Comparison of ENCODE assay signal across 3 cellular contexts in genomic region chr5:170833981-170834380, GRCh38. TPM values are rescaled to one million over a fixed set of nuclear protein-coding genes. Genes with fewer than 3 reads are reported as not detected.
"Had no signal": no experiment of that assay in that cellular context is flagged by ENCODE, and none has a peak within 500 bp of the region (broad histone marks: within the 10 kb centered on the region; RNA-seq: fewer than 3 reads in every experiment).

No MANE protein-coding gene starts in this region.

RNA-seq across cellular contexts. Expression of gene RANBP17, which starts 27.8 kb away (rescaled TPM):
- total RNA-seq: H4, K562 had no signal
- polyA plus RNA-seq: K562 had no signal

RNA-seq across cellular contexts. Expression of gene GABRP, which starts 50.5 kb away (rescaled TPM):
- total RNA-seq: H4, IMR-90, K562 had no signal
- polyA plus RNA-seq: IMR-90, K562 had no signal
